In the genomic region with DNA sequence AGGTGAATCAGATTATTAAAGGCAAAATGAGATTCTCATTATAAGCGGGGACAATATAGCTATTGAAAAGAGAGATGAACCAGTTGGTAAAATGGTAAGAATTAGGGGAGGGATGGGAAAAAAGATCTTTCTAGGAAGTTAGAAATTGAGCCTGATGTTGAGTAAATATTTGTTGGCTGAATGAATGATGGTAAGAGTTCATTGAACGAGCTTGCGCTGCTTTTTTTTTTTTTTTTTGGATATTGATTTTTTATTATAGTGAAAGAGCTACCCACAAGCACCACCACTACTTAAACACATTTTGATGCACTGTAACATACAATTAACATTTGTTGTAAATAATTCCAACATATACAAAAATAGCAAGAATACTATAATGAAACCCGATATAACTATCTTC, we compare ENCODE assay signal across 1 cellular context.
TF ChIP-seq lines count a peak whose summit lies in the region.

No MANE protein-coding gene starts in this region.

TF ChIP-seq in SK-N-SH treated with all-trans-retinoic acid at 6 μM for 48 hours, 23 proteins besides CTCF, POLR2A, EP300 and RAD21 (continued from another document):
- TF ChIP-seq, protein P1, sequence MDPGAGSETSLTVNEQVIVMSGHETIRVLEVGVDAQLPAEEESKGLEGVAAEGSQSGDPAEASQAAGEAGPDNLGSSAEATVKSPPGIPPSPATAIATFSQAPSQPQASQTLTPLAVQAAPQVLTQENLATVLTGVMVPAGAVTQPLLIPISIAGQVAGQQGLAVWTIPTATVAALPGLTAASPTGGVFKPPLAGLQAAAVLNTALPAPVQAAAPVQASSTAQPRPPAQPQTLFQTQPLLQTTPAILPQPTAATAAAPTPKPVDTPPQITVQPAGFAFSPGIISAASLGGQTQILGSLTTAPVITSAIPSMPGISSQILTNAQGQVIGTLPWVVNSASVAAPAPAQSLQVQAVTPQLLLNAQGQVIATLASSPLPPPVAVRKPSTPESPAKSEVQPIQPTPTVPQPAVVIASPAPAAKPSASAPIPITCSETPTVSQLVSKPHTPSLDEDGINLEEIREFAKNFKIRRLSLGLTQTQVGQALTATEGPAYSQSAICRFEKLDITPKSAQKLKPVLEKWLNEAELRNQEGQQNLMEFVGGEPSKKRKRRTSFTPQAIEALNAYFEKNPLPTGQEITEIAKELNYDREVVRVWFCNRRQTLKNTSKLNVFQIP (CRISPR knock-in tag; IDR thresholded peaks at IDR 0.05; ENCODE audit: borderline replicate concordance, low read depth): no peak
- TF ChIP-seq, protein P2, sequence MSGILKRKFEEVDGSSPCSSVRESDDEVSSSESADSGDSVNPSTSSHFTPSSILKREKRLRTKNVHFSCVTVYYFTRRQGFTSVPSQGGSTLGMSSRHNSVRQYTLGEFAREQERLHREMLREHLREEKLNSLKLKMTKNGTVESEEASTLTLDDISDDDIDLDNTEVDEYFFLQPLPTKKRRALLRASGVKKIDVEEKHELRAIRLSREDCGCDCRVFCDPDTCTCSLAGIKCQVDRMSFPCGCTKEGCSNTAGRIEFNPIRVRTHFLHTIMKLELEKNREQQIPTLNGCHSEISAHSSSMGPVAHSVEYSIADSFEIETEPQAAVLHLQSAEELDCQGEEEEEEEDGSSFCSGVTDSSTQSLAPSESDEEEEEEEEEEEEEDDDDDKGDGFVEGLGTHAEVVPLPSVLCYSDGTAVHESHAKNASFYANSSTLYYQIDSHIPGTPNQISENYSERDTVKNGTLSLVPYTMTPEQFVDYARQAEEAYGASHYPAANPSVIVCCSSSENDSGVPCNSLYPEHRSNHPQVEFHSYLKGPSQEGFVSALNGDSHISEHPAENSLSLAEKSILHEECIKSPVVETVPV (CRISPR knock-in tag; IDR thresholded peaks at IDR 0.05): no peak
- no peak for TF ChIP-seq TCF4 (CRISPR knock-in tag; IDR thresholded peaks at IDR 0.05; ENCODE audit: borderline replicate concordance)
- no peak for TF ChIP-seq ARNTL (CRISPR knock-in tag; IDR thresholded peaks at IDR 0.05; ENCODE audit: borderline replicate concordance, low read depth)
- no peak for TF ChIP-seq TOX (CRISPR knock-in tag; IDR thresholded peaks at IDR 0.05; ENCODE audit: borderline replicate concordance)
- TF ChIP-seq, protein P3, sequence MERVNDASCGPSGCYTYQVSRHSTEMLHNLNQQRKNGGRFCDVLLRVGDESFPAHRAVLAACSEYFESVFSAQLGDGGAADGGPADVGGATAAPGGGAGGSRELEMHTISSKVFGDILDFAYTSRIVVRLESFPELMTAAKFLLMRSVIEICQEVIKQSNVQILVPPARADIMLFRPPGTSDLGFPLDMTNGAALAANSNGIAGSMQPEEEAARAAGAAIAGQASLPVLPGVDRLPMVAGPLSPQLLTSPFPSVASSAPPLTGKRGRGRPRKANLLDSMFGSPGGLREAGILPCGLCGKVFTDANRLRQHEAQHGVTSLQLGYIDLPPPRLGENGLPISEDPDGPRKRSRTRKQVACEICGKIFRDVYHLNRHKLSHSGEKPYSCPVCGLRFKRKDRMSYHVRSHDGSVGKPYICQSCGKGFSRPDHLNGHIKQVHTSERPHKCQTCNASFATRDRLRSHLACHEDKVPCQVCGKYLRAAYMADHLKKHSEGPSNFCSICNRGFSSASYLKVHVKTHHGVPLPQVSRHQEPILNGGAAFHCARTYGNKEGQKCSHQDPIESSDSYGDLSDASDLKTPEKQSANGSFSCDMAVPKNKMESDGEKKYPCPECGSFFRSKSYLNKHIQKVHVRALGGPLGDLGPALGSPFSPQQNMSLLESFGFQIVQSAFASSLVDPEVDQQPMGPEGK (CRISPR knock-in tag; IDR thresholded peaks at IDR 0.05; ENCODE audit: borderline replicate concordance): no peak
- no peak for TF ChIP-seq OSR1 (CRISPR knock-in tag; IDR thresholded peaks at IDR 0.05)
- TF ChIP-seq, protein P4, sequence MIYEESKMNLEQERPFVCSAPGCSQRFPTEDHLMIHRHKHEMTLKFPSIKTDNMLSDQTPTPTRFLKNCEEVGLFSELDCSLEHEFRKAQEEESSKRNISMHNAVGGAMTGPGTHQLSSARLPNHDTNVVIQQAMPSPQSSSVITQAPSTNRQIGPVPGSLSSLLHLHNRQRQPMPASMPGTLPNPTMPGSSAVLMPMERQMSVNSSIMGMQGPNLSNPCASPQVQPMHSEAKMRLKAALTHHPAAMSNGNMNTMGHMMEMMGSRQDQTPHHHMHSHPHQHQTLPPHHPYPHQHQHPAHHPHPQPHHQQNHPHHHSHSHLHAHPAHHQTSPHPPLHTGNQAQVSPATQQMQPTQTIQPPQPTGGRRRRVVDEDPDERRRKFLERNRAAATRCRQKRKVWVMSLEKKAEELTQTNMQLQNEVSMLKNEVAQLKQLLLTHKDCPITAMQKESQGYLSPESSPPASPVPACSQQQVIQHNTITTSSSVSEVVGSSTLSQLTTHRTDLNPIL (CRISPR knock-in tag; IDR thresholded peaks at IDR 0.05; ENCODE audit: low read depth): no peak
- no peak for TF ChIP-seq ZFP30 (CRISPR knock-in tag; IDR thresholded peaks at IDR 0.05)
- TF ChIP-seq CSDC2 (CRISPR knock-in tag; IDR thresholded peaks at IDR 0.05): no peak
- TF ChIP-seq ZC3H10 (CRISPR knock-in tag; IDR thresholded peaks at IDR 0.05): no peak
- no peak for TF ChIP-seq GLIS3 (CRISPR knock-in tag; IDR thresholded peaks at IDR 0.05)
- no peak for TF ChIP-seq SNAI2 (CRISPR knock-in tag; IDR thresholded peaks at IDR 0.05)
- no peak for TF ChIP-seq RARB (CRISPR knock-in tag; IDR thresholded peaks at IDR 0.05)
- TF ChIP-seq, protein P5, sequence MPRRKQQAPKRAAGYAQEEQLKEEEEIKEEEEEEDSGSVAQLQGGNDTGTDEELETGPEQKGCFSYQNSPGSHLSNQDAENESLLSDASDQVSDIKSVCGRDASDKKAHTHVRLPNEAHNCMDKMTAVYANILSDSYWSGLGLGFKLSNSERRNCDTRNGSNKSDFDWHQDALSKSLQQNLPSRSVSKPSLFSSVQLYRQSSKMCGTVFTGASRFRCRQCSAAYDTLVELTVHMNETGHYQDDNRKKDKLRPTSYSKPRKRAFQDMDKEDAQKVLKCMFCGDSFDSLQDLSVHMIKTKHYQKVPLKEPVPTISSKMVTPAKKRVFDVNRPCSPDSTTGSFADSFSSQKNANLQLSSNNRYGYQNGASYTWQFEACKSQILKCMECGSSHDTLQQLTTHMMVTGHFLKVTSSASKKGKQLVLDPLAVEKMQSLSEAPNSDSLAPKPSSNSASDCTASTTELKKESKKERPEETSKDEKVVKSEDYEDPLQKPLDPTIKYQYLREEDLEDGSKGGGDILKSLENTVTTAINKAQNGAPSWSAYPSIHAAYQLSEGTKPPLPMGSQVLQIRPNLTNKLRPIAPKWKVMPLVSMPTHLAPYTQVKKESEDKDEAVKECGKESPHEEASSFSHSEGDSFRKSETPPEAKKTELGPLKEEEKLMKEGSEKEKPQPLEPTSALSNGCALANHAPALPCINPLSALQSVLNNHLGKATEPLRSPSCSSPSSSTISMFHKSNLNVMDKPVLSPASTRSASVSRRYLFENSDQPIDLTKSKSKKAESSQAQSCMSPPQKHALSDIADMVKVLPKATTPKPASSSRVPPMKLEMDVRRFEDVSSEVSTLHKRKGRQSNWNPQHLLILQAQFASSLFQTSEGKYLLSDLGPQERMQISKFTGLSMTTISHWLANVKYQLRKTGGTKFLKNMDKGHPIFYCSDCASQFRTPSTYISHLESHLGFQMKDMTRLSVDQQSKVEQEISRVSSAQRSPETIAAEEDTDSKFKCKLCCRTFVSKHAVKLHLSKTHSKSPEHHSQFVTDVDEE (CRISPR knock-in tag; IDR thresholded peaks at IDR 0.05): no peak
- no peak for TF ChIP-seq BACH2 (CRISPR knock-in tag; IDR thresholded peaks at IDR 0.05; ENCODE audit: borderline replicate concordance)
- TF ChIP-seq ZFP3 (CRISPR knock-in tag; IDR thresholded peaks at IDR 0.05): no peak
TF ChIP-seq in SK-N-SH treated with all-trans-retinoic acid at 6 μM for 48 hours: peak in this region for 0.
